ENCODE assay signal across 17 cellular contexts in the genomic region with DNA sequence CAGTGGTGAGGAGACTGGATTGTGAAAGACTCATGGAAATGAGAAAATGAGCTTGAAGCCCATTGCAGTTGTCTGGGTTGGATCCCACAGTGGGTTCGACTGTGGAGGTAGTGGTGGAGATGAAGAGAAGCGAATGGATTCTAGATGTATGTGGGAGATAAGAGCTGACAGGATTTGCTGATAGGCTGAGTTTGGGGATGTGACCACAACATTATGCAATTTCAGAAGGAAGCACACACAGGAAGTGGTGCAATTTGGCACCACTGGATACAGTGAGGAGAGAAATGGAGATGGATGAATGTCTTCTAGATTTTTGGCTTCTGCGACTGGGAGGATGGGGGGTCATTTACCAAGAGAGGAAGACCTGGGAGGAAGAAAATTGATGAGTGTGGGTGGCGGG.
DNase-seq lines count a peak whose midpoint lies in the region; ATAC-seq, FAIRE-seq and TF ChIP-seq lines count a peak whose summit lies in the region.
"Had no signal": no experiment of that assay in that cellular context is flagged by ENCODE, and none has a peak within 500 bp of the region (broad histone marks: within the 10 kb centered on the region; RNA-seq: fewer than 3 reads in every experiment).

No MANE protein-coding gene starts in this region.

- H3K4me1 ChIP-seq in right atrium auricular region (peaks cover 0 to 9% of the 10 kb centered on the region in 2 donors), heart left ventricle (peaks cover 0 to 47% (median 12%) of the 10 kb centered on the region in 12 donors), K562 (replicated peaks in 1 of 2; ENCODE audit: control insufficient read depth in 2 of 2, insufficient read depth in 2 of 2, low read length in 2 of 2) (no peaks in the 10 kb centered on the region), upper lobe of right lung (peaks cover 21% of the 10 kb centered on the region)
- H3K4me1 ChIP-seq: HAP-1 had no signal

- H3K27ac ChIP-seq in right atrium auricular region (no peak overlapping the region), heart left ventricle (no peak overlapping the region), K562 (ENCODE audit: extremely low read depth, low read depth, low read length) (no peak overlapping the region), upper lobe of right lung (no peak overlapping the region)

- intact Hi-C loops in heart left ventricle (cut with DNase I): no loop called here
- intact Hi-C loops in K562 (cut with micrococcal nuclease): no loop called here
- intact Hi-C loops in upper lobe of right lung (cut with DNase I): no loop called here

- TF ChIP-seq CTCF in right atrium auricular region (IDR thresholded peaks at IDR 0.05) (no peak), heart left ventricle (IDR thresholded peaks at IDR 0.05) (no peak), K562 (IDR thresholded peaks at IDR 0.05 in 2 of 3, conservative IDR thresholded peaks at IDR 0.05 in 1 of 3; ENCODE audit: insufficient read depth in 2 of 3, low read depth in 1 of 3, low read length in 3 of 3) (no peak), upper lobe of right lung (IDR thresholded peaks at IDR 0.05) (no peak)

- no TSS peak for BruUV-seq in K562 (replicated peaks; lab: Mats Ljungman, UMichigan)

- H3K27me3 ChIP-seq in right atrium auricular region: no peaks in the 10 kb centered on the region
- H3K27me3 ChIP-seq in heart left ventricle: no peaks in the 10 kb centered on the region
- H3K27me3 ChIP-seq in K562 (ENCODE audit: control insufficient read depth in 2 of 2, insufficient read depth in 2 of 2, low read length in 2 of 2): peaks cover 0 to under 1% of the 10 kb centered on the region in 2 experiments; a peak in 1 of 5 replicates
- H3K27me3 ChIP-seq in upper lobe of right lung: no peaks in the 10 kb centered on the region

- no peaks in the 10 kb centered on the region for H3K9me1 ChIP-seq in K562 (ENCODE audit: control insufficient read depth, insufficient read depth, low read length)

- POLR2A ChIA-PET in K562 (lab: Yijun Ruan, JAX): interaction anchor here (0.6 to 1.1 kb wide), 2 partner anchors 14 to 204 kb away, joined by 3 read pairs; no protein-coding TSS in a partner anchor

- H3K9me3 ChIP-seq in right atrium auricular region (no peaks in the 10 kb centered on the region), heart left ventricle (no peaks in the 10 kb centered on the region), K562 (replicated peaks; ENCODE audit: control insufficient read depth, insufficient read depth, low read depth, low read length) (no peaks in the 10 kb centered on the region), upper lobe of right lung (no peaks in the 10 kb centered on the region)
- H3K9me3 ChIP-seq: HAP-1 had no signal

- peaks cover 0 to under 1% of the 10 kb centered on the region in 2 donors for H3K27me3 Mint-ChIP-seq in effector memory CD8-positive, alpha-beta T cell

- TF ChIP-seq RAD21 in K562 (CRISPR knock-in tag; conservative IDR thresholded peaks at IDR 0.05 in 1 of 2, IDR thresholded peaks at IDR 0.05 in 1 of 2): no peak

- no peaks in the 10 kb centered on the region for H4K20me1 ChIP-seq in K562 (replicated peaks; ENCODE audit: control insufficient read depth, insufficient read depth, low read length)

- H3K4me1 Mint-ChIP-seq in effector memory CD8-positive, alpha-beta T cell (ENCODE audit: low read depth in 2 of 2): peaks cover 39% of the 10 kb centered on the region in 2 donors

- H3K9me3 Mint-ChIP-seq in effector memory CD8-positive, alpha-beta T cell: no peaks in the 10 kb centered on the region

- no peak overlapping the region for H2AFZ ChIP-seq in K562 (ENCODE audit: low read depth, low read length)

- DNase-seq in right atrium auricular region (ENCODE audit: low spot score): peak; percentile 44
- no peak for DNase-seq in heart left ventricle
- peak; percentile 36 to 46 for DNase-seq in NOMO-1 (lab: John Stamatoyannopoulos, UW; ENCODE audit: unreplicated experiment in 2 of 2)
- DNase-seq in K562 (ENCODE audit: extremely low read depth in 1 of 4, low spot score in 3 of 4): no peak
- no peak for DNase-seq in upper lobe of right lung
- no peak for DNase-seq in effector memory CD8-positive, alpha-beta T cell
- DNase-seq: 8988T, DMS 273 treated with DMSO at 0.1 percent for 48 hours, NCI-H1092 treated with DMSO at 0.1 percent for 48 hours, NCI-H226, NCI-H524 treated with DMSO at 0.1 percent for 48 hours, OCI-M1, SIG-M5 had no signal

- in situ Hi-C loops in K562 (cut with MboI): no loop called here

- CTCF ChIA-PET in K562 (lab: Yijun Ruan, JAX; ENCODE audit: low intra/inter-chr PET ratio): no interaction called here

- no peaks in the 10 kb centered on the region for H3K36me3 ChIP-seq in right atrium auricular region
- H3K36me3 ChIP-seq in heart left ventricle: no peaks in the 10 kb centered on the region
- no peaks in the 10 kb centered on the region for H3K36me3 ChIP-seq in K562 (ENCODE audit: control insufficient read depth, insufficient read depth, low read length)
- H3K36me3 ChIP-seq in upper lobe of right lung: no peaks in the 10 kb centered on the region
- H3K36me3 ChIP-seq: HAP-1 had no signal

- WGBS in heart left ventricle, 4 donors: 83 to 93% (median 89%) methylated on average over 4 of the region's 4 CpGs
- 0% methylated on average over 4 of the region's 4 CpGs for WGBS in K562 (ENCODE audit: insufficient coverage, low coverage, missing lambda C conversion rate)

- H3K4me3 ChIP-seq in right atrium auricular region: no peak overlapping the region
- no peak overlapping the region for H3K4me3 ChIP-seq in heart left ventricle
- H3K4me3 ChIP-seq in K562: no peak overlapping the region
- H3K4me3 ChIP-seq in upper lobe of right lung: no peak overlapping the region
- H3K4me3 ChIP-seq: HAP-1 had no signal

- no peaks in the 10 kb centered on the region for H3K36me3 Mint-ChIP-seq in effector memory CD8-positive, alpha-beta T cell (ENCODE audit: insufficient read depth)

- H3K27ac Mint-ChIP-seq in effector memory CD8-positive, alpha-beta T cell: peak overlapping the region in 1 of 2 donors; percentile 4

- TF ChIP-seq POLR2A in heart left ventricle (IDR thresholded peaks at IDR 0.05) (no peak), K562 (conservative IDR thresholded peaks at IDR 0.05) (no peak)

- no peak for ATAC-seq in heart left ventricle
- no peak for ATAC-seq in K562
- ATAC-seq in upper lobe of right lung: peak; percentile 49
- no peak for ATAC-seq in effector memory CD8-positive, alpha-beta T cell (replicated peaks)
- ATAC-seq in GM21786 (IDR thresholded peaks at IDR 0.05; ENCODE audit: unreplicated experiment): no peak
- ATAC-seq in GM19452 (IDR thresholded peaks at IDR 0.05; ENCODE audit: unreplicated experiment): no peak

- no peak overlapping the region for H3K4me2 ChIP-seq in K562 (ENCODE audit: insufficient read depth, low read length)

- FAIRE-seq in K562 (lab: Jason Lieb, UNC): no peak
- FAIRE-seq: GM12892 had no signal

- no peaks in the 10 kb centered on the region for H3K79me2 ChIP-seq in K562 (ENCODE audit: control insufficient read depth, insufficient read depth, low read length)

- no peak overlapping the region for H3K4me3 Mint-ChIP-seq in effector memory CD8-positive, alpha-beta T cell

- no peak overlapping the region for H3K9ac ChIP-seq in K562 (ENCODE audit: insufficient read depth in 1 of 2, low read depth in 2 of 2, low read length in 2 of 2)

- TF ChIP-seq EP300 in K562 (IDR thresholded peaks at IDR 0.05; ENCODE audit: low read length): no peak

TF ChIP-seq in K562, 482 proteins besides CTCF, POLR2A, EP300 and RAD21 (continues in another document):
- TF ChIP-seq, protein P1, sequence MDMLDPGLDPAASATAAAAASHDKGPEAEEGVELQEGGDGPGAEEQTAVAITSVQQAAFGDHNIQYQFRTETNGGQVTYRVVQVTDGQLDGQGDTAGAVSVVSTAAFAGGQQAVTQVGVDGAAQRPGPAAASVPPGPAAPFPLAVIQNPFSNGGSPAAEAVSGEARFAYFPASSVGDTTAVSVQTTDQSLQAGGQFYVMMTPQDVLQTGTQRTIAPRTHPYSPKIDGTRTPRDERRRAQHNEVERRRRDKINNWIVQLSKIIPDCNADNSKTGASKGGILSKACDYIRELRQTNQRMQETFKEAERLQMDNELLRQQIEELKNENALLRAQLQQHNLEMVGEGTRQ (CRISPR knock-in tag; IDR thresholded peaks at IDR 0.05): no peak
- TF ChIP-seq RERE (CRISPR knock-in tag; IDR thresholded peaks at IDR 0.05; ENCODE audit: borderline replicate concordance): no peak
- TF ChIP-seq HDAC6 (IDR thresholded peaks at IDR 0.05; ENCODE audit: low read depth, low read length): no peak
- no peak for TF ChIP-seq TBL1XR1 (IDR thresholded peaks at IDR 0.05; ENCODE audit: low read length in 2 of 2)

Comparison
In these comparisons a context has a peak if more than half of its experiments do, and no peak if none do; other contexts are left out.
1. DNase-seq: peak in right atrium auricular region (single experiment) and NOMO-1 (2 of 2); none in heart left ventricle (0 of 5), K562 (0 of 4), upper lobe of right lung (single experiment) and effector memory CD8-positive, alpha-beta T cell (0 of 3).